In genomic region chr9:127447416-127448111, GRCh38 we compare ENCODE assay signal across 9 cellular contexts. TPM values are rescaled to one million over a fixed set of nuclear protein-coding genes. Genes with fewer than 3 reads are reported as not detected.
DNase-seq lines count a peak whose midpoint lies in the region; ATAC-seq and TF ChIP-seq lines count a peak whose summit lies in the region.
"Had no signal": no experiment of that assay in that cellular context is flagged by ENCODE, and none has a peak within 500 bp of the region (broad histone marks: within the 10 kb centered on the region; RNA-seq: fewer than 3 reads in every experiment).

No MANE protein-coding gene starts in this region.

- peak overlapping the region; percentile 29; the same call in 1 of the 2 replicates for H3K27ac ChIP-seq in KMS-11

- DNase-seq in EH (ENCODE audit: low read depth) (peak; percentile 50), foreskin melanocyte (no peak)
- DNase-seq in activated T-helper 2 cell treated with anti-CD3 and anti-CD28 coated beads, Interferon-gamma antibody, Interleukin-2, Interleukin-4, amounts not matched to agents 10 μg/mL and 5 μg/mL and 100 μg/mL, durations not matched to agents 14 hours and 24 hours and 36 hours (ENCODE audit: low spot score): no peak
- no peak for DNase-seq in naive thymus-derived CD8-positive, alpha-beta T cell
- DNase-seq: NCI-H774 had no signal

- H3K36me3 Mint-ChIP-seq in activated T-helper 2 cell treated with anti-CD3 and anti-CD28 coated beads, Interferon-gamma antibody, Interleukin-2, Interleukin-4, amounts not matched to agents 10 μg/mL and 5 μg/mL and 100 μg/mL, durations not matched to agents 14 hours and 24 hours and 36 hours (ENCODE audit: low read depth): peaks cover 86% of the 10 kb centered on the region
- H3K36me3 Mint-ChIP-seq in naive thymus-derived CD8-positive, alpha-beta T cell: peaks cover 0 to 74% (median 26%) of the 10 kb centered on the region in 3 donors

- H3K4me1 ChIP-seq in KMS-11 (ENCODE audit: low read depth, poor library complexity, severe bottlenecking): peaks cover 16% of the 10 kb centered on the region

- peaks cover 34% of the 10 kb centered on the region; the same call in 1 of the 2 replicates for H3K36me3 ChIP-seq in KMS-11 (ENCODE audit: insufficient read depth)

- POLR2A ChIA-PET in naive thymus-derived CD8-positive, alpha-beta T cell (lab: Charles Lee): interaction anchor here (0.6 to 1.1 kb wide), 5 partner anchors 11 to 1377 kb away, joined by 3 to 4 read pairs (median 3); no protein-coding TSS in a partner anchor

- no peaks in the 10 kb centered on the region for H3K27me3 ChIP-seq in KMS-11 (ENCODE audit: insufficient read depth, low read depth)

- no peaks in the 10 kb centered on the region for H3K27me3 Mint-ChIP-seq in activated T-helper 2 cell treated with anti-CD3 and anti-CD28 coated beads, Interferon-gamma antibody, Interleukin-2, Interleukin-4, amounts not matched to agents 10 μg/mL and 5 μg/mL and 100 μg/mL, durations not matched to agents 14 hours and 24 hours and 36 hours (ENCODE audit: low read depth)
- H3K27me3 Mint-ChIP-seq in naive thymus-derived CD8-positive, alpha-beta T cell: no peaks in the 10 kb centered on the region

- intact Hi-C loops in activated T-helper 2 cell treated with anti-CD3 and anti-CD28 coated beads, Interferon-gamma antibody, Interleukin-2, Interleukin-4, amounts not matched to agents 10 μg/mL and 5 μg/mL and 100 μg/mL, durations not matched to agents 14 hours and 24 hours and 36 hours (cut with micrococcal nuclease): no loop called here

- H3K4me1 Mint-ChIP-seq in activated T-helper 2 cell treated with anti-CD3 and anti-CD28 coated beads, Interferon-gamma antibody, Interleukin-2, Interleukin-4, amounts not matched to agents 10 μg/mL and 5 μg/mL and 100 μg/mL, durations not matched to agents 14 hours and 24 hours and 36 hours (ENCODE audit: low read depth): peaks cover 30% of the 10 kb centered on the region
- peaks cover 14 to 53% (median 40%) of the 10 kb centered on the region in 4 donors for H3K4me1 Mint-ChIP-seq in naive thymus-derived CD8-positive, alpha-beta T cell

- H3K4me2 ChIP-seq in KMS-11: no peak overlapping the region

- H4K20me1 ChIP-seq in KMS-11 (ENCODE audit: insufficient read depth): peaks cover 9% of the 10 kb centered on the region; the same call in 1 of the 2 replicates

- no peak overlapping the region for H3K4me3 ChIP-seq in KMS-11 (IDR thresholded peaks at IDR 0.05; ENCODE audit: insufficient read depth, low read depth, low read length)

- TF ChIP-seq CTCF in KMS-11 (conservative IDR thresholded peaks at IDR 0.05; ENCODE audit: low read depth, low read length): 0 out of 2 replicates have a peak, but pooled peaks have one; percentile 14

- H2AFZ ChIP-seq in KMS-11 (ENCODE audit: low read depth): no peak overlapping the region

- ATAC-seq in naive thymus-derived CD8-positive, alpha-beta T cell: no peak
- ATAC-seq in HG02870 (IDR thresholded peaks at IDR 0.05; ENCODE audit: unreplicated experiment) (no peak), HG03139 (IDR thresholded peaks at IDR 0.05; ENCODE audit: unreplicated experiment) (no peak), HG03135 (IDR thresholded peaks at IDR 0.05; ENCODE audit: unreplicated experiment) (no peak)

- peak overlapping the region; percentile 97 for H3K4me3 Mint-ChIP-seq in activated T-helper 2 cell treated with anti-CD3 and anti-CD28 coated beads, Interferon-gamma antibody, Interleukin-2, Interleukin-4, amounts not matched to agents 10 μg/mL and 5 μg/mL and 100 μg/mL, durations not matched to agents 14 hours and 24 hours and 36 hours (ENCODE audit: low read depth)
- H3K4me3 Mint-ChIP-seq in naive thymus-derived CD8-positive, alpha-beta T cell: peak overlapping the region in 2 of 10 donors; percentile 16 to 42

- peak overlapping the region; percentile 97 for H3K27ac Mint-ChIP-seq in activated T-helper 2 cell treated with anti-CD3 and anti-CD28 coated beads, Interferon-gamma antibody, Interleukin-2, Interleukin-4, amounts not matched to agents 10 μg/mL and 5 μg/mL and 100 μg/mL, durations not matched to agents 14 hours and 24 hours and 36 hours
- peak overlapping the region in 8 of 10 donors; percentile 3 to 61 (median 19) for H3K27ac Mint-ChIP-seq in naive thymus-derived CD8-positive, alpha-beta T cell

- H3K9ac ChIP-seq in KMS-11: no peak overlapping the region

- H3K9me3 Mint-ChIP-seq in activated T-helper 2 cell treated with anti-CD3 and anti-CD28 coated beads, Interferon-gamma antibody, Interleukin-2, Interleukin-4, amounts not matched to agents 10 μg/mL and 5 μg/mL and 100 μg/mL, durations not matched to agents 14 hours and 24 hours and 36 hours: peaks cover 17% of the 10 kb centered on the region
- H3K9me3 Mint-ChIP-seq in naive thymus-derived CD8-positive, alpha-beta T cell: no peaks in the 10 kb centered on the region

- H3K79me2 ChIP-seq in KMS-11 (ENCODE audit: insufficient read depth, low read depth): peaks cover 36% of the 10 kb centered on the region

RNA-seq across cellular contexts. Expression of gene RPL12, which starts 3.6 kb away (rescaled TPM):
- total RNA-seq in activated T-helper 2 cell treated with anti-CD3 and anti-CD28 coated beads, Interferon-gamma antibody, Interleukin-2, Interleukin-4, amounts not matched to agents 10 μg/mL and 5 μg/mL and 100 μg/mL, durations not matched to agents 14 hours and 24 hours and 36 hours: 1,311 and 1,325 TPM in 2 replicates
- 1,000 to 10,000 TPM; 1,452 to 1,480 TPM for total RNA-seq in naive thymus-derived CD8-positive, alpha-beta T cell
- polyA plus RNA-seq in naive thymus-derived CD8-positive, alpha-beta T cell: 1,000 to 10,000 TPM; 1,731 to 2,420 (median 2,163) TPM

RNA-seq across cellular contexts. Expression of gene LRSAM1, which starts 3.7 kb away (rescaled TPM):
- 26.4 and 26.6 TPM in 2 replicates for total RNA-seq in activated T-helper 2 cell treated with anti-CD3 and anti-CD28 coated beads, Interferon-gamma antibody, Interleukin-2, Interleukin-4, amounts not matched to agents 10 μg/mL and 5 μg/mL and 100 μg/mL, durations not matched to agents 14 hours and 24 hours and 36 hours
- total RNA-seq in naive thymus-derived CD8-positive, alpha-beta T cell: 10 to 100 TPM; 24.2 to 26.4 TPM
- 1 to 10 TPM; 4.3 to 9.6 (median 5.0) TPM for polyA plus RNA-seq in naive thymus-derived CD8-positive, alpha-beta T cell

RNA-seq across cellular contexts. Expression of gene ZNF79, which starts 23.4 kb away (rescaled TPM):
- 11.9 and 14.4 TPM in 2 replicates for total RNA-seq in activated T-helper 2 cell treated with anti-CD3 and anti-CD28 coated beads, Interferon-gamma antibody, Interleukin-2, Interleukin-4, amounts not matched to agents 10 μg/mL and 5 μg/mL and 100 μg/mL, durations not matched to agents 14 hours and 24 hours and 36 hours
- total RNA-seq in naive thymus-derived CD8-positive, alpha-beta T cell: 10 to 100 TPM; 15.2 to 17.2 TPM
- polyA plus RNA-seq in naive thymus-derived CD8-positive, alpha-beta T cell: 1 to 10 TPM; 3.3 to 6.6 (median 4.9) TPM

RNA-seq across cellular contexts. Expression of gene SLC2A8, which starts 50.6 kb away (rescaled TPM):
- total RNA-seq in activated T-helper 2 cell treated with anti-CD3 and anti-CD28 coated beads, Interferon-gamma antibody, Interleukin-2, Interleukin-4, amounts not matched to agents 10 μg/mL and 5 μg/mL and 100 μg/mL, durations not matched to agents 14 hours and 24 hours and 36 hours: 9.8 and 10.7 TPM in 2 replicates
- under 1 TPM; 0.19 to 0.39 TPM for total RNA-seq in naive thymus-derived CD8-positive, alpha-beta T cell
- polyA plus RNA-seq in naive thymus-derived CD8-positive, alpha-beta T cell: 1 to 10 TPM in 1 of 3 donors, not detected in 2; 1.2 TPM
